Comparison of ENCODE assay signal across 2 cellular contexts in the genomic region with DNA sequence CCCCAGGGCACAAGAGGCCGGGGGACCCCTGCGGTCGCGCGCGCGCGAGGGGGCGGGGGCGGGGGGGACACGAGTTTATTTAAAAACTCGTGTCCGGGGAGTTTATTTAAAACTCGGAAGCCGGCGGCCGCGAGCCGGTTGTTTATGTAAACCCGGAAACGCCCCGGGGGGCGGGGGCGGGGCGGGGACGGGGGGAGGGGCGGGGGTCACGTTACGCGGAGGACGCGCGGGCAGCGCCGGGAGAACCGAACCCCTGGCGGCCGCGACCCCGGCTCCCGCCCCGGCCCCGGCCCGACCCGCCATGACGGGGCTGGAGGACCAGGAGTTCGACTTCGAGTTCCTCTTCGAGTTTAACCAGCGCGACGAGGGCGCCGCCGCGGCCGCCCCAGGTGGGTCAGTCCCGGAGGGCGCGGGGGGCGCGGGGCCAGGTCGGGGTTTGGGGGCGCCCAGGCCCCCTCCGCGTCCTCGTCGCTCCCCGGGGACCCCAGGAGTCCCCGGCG.
TF ChIP-seq lines count a peak whose summit lies in the region.

No MANE protein-coding gene starts in this region.

TF ChIP-seq in A549, 52 proteins besides CTCF, POLR2A, EP300 and RAD21 (continued from another document):
- TF ChIP-seq, protein P1, sequence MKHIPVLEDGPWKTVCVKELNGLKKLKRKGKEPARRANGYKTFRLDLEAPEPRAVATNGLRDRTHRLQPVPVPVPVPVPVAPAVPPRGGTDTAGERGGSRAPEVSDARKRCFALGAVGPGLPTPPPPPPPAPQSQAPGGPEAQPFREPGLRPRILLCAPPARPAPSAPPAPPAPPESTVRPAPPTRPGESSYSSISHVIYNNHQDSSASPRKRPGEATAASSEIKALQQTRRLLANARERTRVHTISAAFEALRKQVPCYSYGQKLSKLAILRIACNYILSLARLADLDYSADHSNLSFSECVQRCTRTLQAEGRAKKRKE (CRISPR knock-in tag; IDR thresholded peaks at IDR 0.05; ENCODE audit: low read depth): no peak
- no peak for TF ChIP-seq BHLHE40 (IDR thresholded peaks at IDR 0.05; ENCODE audit: low read depth, low read length)

TF ChIP-seq in HepG2, 621 proteins besides CTCF, POLR2A, EP300 and RAD21 (continued from another document):
- TF ChIP-seq, protein P2, sequence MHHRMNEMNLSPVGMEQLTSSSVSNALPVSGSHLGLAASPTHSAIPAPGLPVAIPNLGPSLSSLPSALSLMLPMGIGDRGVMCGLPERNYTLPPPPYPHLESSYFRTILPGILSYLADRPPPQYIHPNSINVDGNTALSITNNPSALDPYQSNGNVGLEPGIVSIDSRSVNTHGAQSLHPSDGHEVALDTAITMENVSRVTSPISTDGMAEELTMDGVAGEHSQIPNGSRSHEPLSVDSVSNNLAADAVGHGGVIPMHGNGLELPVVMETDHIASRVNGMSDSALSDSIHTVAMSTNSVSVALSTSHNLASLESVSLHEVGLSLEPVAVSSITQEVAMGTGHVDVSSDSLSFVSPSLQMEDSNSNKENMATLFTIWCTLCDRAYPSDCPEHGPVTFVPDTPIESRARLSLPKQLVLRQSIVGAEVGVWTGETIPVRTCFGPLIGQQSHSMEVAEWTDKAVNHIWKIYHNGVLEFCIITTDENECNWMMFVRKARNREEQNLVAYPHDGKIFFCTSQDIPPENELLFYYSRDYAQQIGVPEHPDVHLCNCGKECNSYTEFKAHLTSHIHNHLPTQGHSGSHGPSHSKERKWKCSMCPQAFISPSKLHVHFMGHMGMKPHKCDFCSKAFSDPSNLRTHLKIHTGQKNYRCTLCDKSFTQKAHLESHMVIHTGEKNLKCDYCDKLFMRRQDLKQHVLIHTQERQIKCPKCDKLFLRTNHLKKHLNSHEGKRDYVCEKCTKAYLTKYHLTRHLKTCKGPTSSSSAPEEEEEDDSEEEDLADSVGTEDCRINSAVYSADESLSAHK (CRISPR knock-in tag; IDR thresholded peaks at IDR 0.05; ENCODE audit: borderline replicate concordance): no peak
- TF ChIP-seq, protein P3, sequence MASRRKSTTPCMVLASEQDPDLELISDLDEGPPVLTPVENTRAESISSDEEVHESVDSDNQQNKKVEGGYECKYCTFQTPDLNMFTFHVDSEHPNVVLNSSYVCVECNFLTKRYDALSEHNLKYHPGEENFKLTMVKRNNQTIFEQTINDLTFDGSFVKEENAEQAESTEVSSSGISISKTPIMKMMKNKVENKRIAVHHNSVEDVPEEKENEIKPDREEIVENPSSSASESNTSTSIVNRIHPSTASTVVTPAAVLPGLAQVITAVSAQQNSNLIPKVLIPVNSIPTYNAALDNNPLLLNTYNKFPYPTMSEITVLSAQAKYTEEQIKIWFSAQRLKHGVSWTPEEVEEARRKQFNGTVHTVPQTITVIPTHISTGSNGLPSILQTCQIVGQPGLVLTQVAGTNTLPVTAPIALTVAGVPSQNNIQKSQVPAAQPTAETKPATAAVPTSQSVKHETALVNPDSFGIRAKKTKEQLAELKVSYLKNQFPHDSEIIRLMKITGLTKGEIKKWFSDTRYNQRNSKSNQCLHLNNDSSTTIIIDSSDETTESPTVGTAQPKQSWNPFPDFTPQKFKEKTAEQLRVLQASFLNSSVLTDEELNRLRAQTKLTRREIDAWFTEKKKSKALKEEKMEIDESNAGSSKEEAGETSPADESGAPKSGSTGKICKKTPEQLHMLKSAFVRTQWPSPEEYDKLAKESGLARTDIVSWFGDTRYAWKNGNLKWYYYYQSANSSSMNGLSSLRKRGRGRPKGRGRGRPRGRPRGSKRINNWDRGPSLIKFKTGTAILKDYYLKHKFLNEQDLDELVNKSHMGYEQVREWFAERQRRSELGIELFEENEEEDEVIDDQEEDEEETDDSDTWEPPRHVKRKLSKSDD (CRISPR knock-in tag; IDR thresholded peaks at IDR 0.05; ENCODE audit: low read depth): no peak
- TF ChIP-seq SMYD3 (CRISPR knock-in tag; IDR thresholded peaks at IDR 0.05): no peak
- no peak for TF ChIP-seq MATR3 (CRISPR knock-in tag; IDR thresholded peaks at IDR 0.05)
- TF ChIP-seq, protein P4, sequence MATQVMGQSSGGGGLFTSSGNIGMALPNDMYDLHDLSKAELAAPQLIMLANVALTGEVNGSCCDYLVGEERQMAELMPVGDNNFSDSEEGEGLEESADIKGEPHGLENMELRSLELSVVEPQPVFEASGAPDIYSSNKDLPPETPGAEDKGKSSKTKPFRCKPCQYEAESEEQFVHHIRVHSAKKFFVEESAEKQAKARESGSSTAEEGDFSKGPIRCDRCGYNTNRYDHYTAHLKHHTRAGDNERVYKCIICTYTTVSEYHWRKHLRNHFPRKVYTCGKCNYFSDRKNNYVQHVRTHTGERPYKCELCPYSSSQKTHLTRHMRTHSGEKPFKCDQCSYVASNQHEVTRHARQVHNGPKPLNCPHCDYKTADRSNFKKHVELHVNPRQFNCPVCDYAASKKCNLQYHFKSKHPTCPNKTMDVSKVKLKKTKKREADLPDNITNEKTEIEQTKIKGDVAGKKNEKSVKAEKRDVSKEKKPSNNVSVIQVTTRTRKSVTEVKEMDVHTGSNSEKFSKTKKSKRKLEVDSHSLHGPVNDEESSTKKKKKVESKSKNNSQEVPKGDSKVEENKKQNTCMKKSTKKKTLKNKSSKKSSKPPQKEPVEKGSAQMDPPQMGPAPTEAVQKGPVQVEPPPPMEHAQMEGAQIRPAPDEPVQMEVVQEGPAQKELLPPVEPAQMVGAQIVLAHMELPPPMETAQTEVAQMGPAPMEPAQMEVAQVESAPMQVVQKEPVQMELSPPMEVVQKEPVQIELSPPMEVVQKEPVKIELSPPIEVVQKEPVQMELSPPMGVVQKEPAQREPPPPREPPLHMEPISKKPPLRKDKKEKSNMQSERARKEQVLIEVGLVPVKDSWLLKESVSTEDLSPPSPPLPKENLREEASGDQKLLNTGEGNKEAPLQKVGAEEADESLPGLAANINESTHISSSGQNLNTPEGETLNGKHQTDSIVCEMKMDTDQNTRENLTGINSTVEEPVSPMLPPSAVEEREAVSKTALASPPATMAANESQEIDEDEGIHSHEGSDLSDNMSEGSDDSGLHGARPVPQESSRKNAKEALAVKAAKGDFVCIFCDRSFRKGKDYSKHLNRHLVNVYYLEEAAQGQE (IDR thresholded peaks at IDR 0.05; ENCODE audit: borderline replicate concordance in 1 of 2, low read depth in 1 of 2, low read length in 2 of 2): no peak
- no peak for TF ChIP-seq ZNF577 (CRISPR knock-in tag; IDR thresholded peaks at IDR 0.05; ENCODE audit: borderline replicate concordance, low read depth)
- no peak for TF ChIP-seq ZIK1 (CRISPR knock-in tag; IDR thresholded peaks at IDR 0.05; ENCODE audit: borderline replicate concordance, low read depth)
- no peak for TF ChIP-seq NR2F6 (IDR thresholded peaks at IDR 0.05)
- TF ChIP-seq NR2F6 (CRISPR knock-in tag; IDR thresholded peaks at IDR 0.05): no peak
- no peak for TF ChIP-seq CREB1 (IDR thresholded peaks at IDR 0.05)
- TF ChIP-seq CREB1 (CRISPR knock-in tag; IDR thresholded peaks at IDR 0.05): no peak
- TF ChIP-seq TMF1 (CRISPR knock-in tag; IDR thresholded peaks at IDR 0.05; ENCODE audit: low read depth): no peak
